17 cellular contexts compared by ENCODE assay signal in genomic region chr9:82764270-82764669, GRCh38.
"Had no signal": no experiment of that assay in that cellular context is flagged by ENCODE, and none has a peak within 500 bp of the region (broad histone marks: within the 10 kb centered on the region; RNA-seq: fewer than 3 reads in every experiment).

No MANE protein-coding gene starts in this region.

- DNase-seq: activated CD4-positive, alpha-beta T cell treated with anti-CD3 and anti-CD28 coated beads for 48 hours; activated CD8-positive, alpha-beta memory T cell treated with anti-CD3 and anti-CD28 coated beads, Interleukin-2, amount 50 U/mL, for 4 hours; activated CD8-positive, alpha-beta T cell treated with anti-CD3 and anti-CD28 coated beads, Interleukin-2, amount 10 ng/mL, durations not matched to agents 7 days and 5 days; activated naive CD8-positive, alpha-beta T cell treated with anti-CD3 and anti-CD28 coated beads for 36 hours; activated T-cell treated with anti-CD3 and anti-CD28 coated beads, Interleukin-2, amount 50 U/mL, for 48 hours; amygdala; central memory CD4-positive, alpha-beta T cell; colonic mucosa; effector CD4-positive, alpha-beta T cell; foreskin fibroblast; immature natural killer cell; lower lobe of right lung; small intestine; stimulated activated CD4-positive, alpha-beta T cell treated with anti-CD3 and anti-CD28 coated beads, Interleukin-4, amount 100 ng/mL, for 24 hours; stimulated activated naive CD4-positive, alpha-beta T cell; tibial artery had no signal

- H3K27ac ChIP-seq: colonic mucosa, lower lobe of right lung, prostate gland, tibial artery had no signal

- H3K36me3 ChIP-seq: colonic mucosa, lower lobe of right lung, prostate gland, tibial artery had no signal

- H3K4me1 ChIP-seq: colonic mucosa, lower lobe of right lung, prostate gland, tibial artery had no signal

- H3K4me3 ChIP-seq: colonic mucosa, lower lobe of right lung, prostate gland, tibial artery had no signal

- ATAC-seq: activated CD8-positive, alpha-beta T cell treated with anti-CD3 and anti-CD28 coated beads, Interleukin-2, amount 10 ng/mL, durations not matched to agents 7 days and 5 days; lower lobe of right lung had no signal

- H3K27me3 ChIP-seq: colonic mucosa, tibial artery had no signal

- H3K9me3 ChIP-seq: colonic mucosa, lower lobe of right lung, prostate gland, tibial artery had no signal
